22 cellular contexts compared by ENCODE assay signal in genomic region chr4:1253831-1254230, GRCh38. TPM values are rescaled to one million over a fixed set of nuclear protein-coding genes. Genes with fewer than 3 reads are reported as not detected.
A peak's percentile ranks its signal among the peaks of the same experiment; 100 is the strongest.
DNase-seq lines count a peak whose midpoint lies in the region; ATAC-seq and TF ChIP-seq lines count a peak whose summit lies in the region.
"Had no signal": no experiment of that assay in that cellular context is flagged by ENCODE, and none has a peak within 500 bp of the region (broad histone marks: within the 10 kb centered on the region; RNA-seq: fewer than 3 reads in every experiment).

No MANE protein-coding gene starts in this region.

- dilution Hi-C loops in IMR-90 (cut with HindIII; ENCODE audit: low sequenced_read_pairs, unreplicated experiment) = no loop called here

- BruUV-seq in IMR-90 (replicated peaks; lab: Mats Ljungman, UMichigan) = no TSS peak

- no peaks in the 10 kb centered on the region for H3K27me3 Mint-ChIP-seq in activated T-cell treated with anti-CD3 and anti-CD28 coated beads, Interleukin-2, amount 50 U/mL, for 24 hours
- H3K27me3 Mint-ChIP-seq in activated naive CD8-positive, alpha-beta T cell treated with anti-CD3 and anti-CD28 coated beads, Interleukin-2, amount 50 U/mL, for 24 hours = no peaks in the 10 kb centered on the region

- no peaks in the 10 kb centered on the region for H3K9me1 ChIP-seq in IMR-90 (ENCODE audit: insufficient read depth, low read length)

- H3K4me1 Mint-ChIP-seq in activated T-cell treated with anti-CD3 and anti-CD28 coated beads, Interleukin-2, amount 50 U/mL, for 24 hours (ENCODE audit: low read depth) = peaks cover 79% of the 10 kb centered on the region
- peaks cover 80% of the 10 kb centered on the region for H3K4me1 Mint-ChIP-seq in activated naive CD8-positive, alpha-beta T cell treated with anti-CD3 and anti-CD28 coated beads, Interleukin-2, amount 50 U/mL, for 24 hours

- peak overlapping the region; percentile 63 for H3K27ac Mint-ChIP-seq in activated T-cell treated with anti-CD3 and anti-CD28 coated beads, Interleukin-2, amount 50 U/mL, for 24 hours
- peak overlapping the region; percentile 16 for H3K27ac Mint-ChIP-seq in activated naive CD8-positive, alpha-beta T cell treated with anti-CD3 and anti-CD28 coated beads, Interleukin-2, amount 50 U/mL, for 24 hours

- TF ChIP-seq CTCF in IMR-90 (conservative IDR thresholded peaks at IDR 0.05; ENCODE audit: low read depth, low read length) = no peak
- TF ChIP-seq CTCF in spleen (IDR thresholded peaks at IDR 0.05 in 8 of 11, conservative IDR thresholded peaks at IDR 0.05 in 3 of 11) = no peak
- no peak for TF ChIP-seq CTCF in stomach (IDR thresholded peaks at IDR 0.05)

- DNase-seq in activated T-cell treated with anti-CD3 and anti-CD28 coated beads, Interleukin-2, amount 50 U/mL, for 24 hours = peak; percentile 36
- no peak for DNase-seq in activated T-cell treated with anti-CD3 and anti-CD28 coated beads, Interleukin-2, amount 50 U/mL, for 1 hour
- DNase-seq in IMR-90 (no peak), spleen (peak; percentile 24), stomach (no peak), islet precursor cell (no peak)
- DNase-seq in activated naive CD8-positive, alpha-beta T cell treated with anti-CD3 and anti-CD28 coated beads, Interleukin-2, amount 50 U/mL, for 24 hours = peak; percentile 1
- DNase-seq: brain microvascular endothelial cell; EL; foreskin melanocyte; Kasumi-1; mesenchymal stem cell; NCI-H1092; NCI-H187; NCI-H2171 treated with DMSO at 0.1 percent for 48 hours; NCI-H524 treated with DMSO at 0.1 percent for 48 hours; stimulated activated CD4-positive, alpha-beta T cell treated with anti-CD3 and anti-CD28 coated beads, Interleukin-1b, Interleukin-23, amount 100 ng/mL, for 48 hours had no signal

- ATAC-seq in IMR-90 (ENCODE audit: low read depth) = no peak
- ATAC-seq in activated naive CD8-positive, alpha-beta T cell treated with anti-CD3 and anti-CD28 coated beads, Interleukin-2, amount 50 U/mL, for 24 hours = no peak
- no peak for ATAC-seq in HG03139 (IDR thresholded peaks at IDR 0.05; ENCODE audit: unreplicated experiment)
- ATAC-seq: left lobe of liver had no signal

- no peak for TF ChIP-seq RAD21 in IMR-90 (IDR thresholded peaks at IDR 0.05; ENCODE audit: low read length)

- peak overlapping the region; percentile 24 for H3K4me3 Mint-ChIP-seq in activated T-cell treated with anti-CD3 and anti-CD28 coated beads, Interleukin-2, amount 50 U/mL, for 24 hours
- H3K4me3 Mint-ChIP-seq in activated naive CD8-positive, alpha-beta T cell treated with anti-CD3 and anti-CD28 coated beads, Interleukin-2, amount 50 U/mL, for 24 hours = no peak overlapping the region

- no peak overlapping the region for H3K9ac ChIP-seq in IMR-90 (ENCODE audit: low read depth, low read length)

- intact Hi-C loops in IMR-90 (cut with micrococcal nuclease) = no loop called here
- intact Hi-C loops in spleen (cut with DNase I; ENCODE audit: low total_unique reads) = loop anchor here (10.0 kb wide), 1 partner anchor 89 kb away; no protein-coding TSS in a partner anchor
- intact Hi-C loops in stomach (cut with DNase I; ENCODE audit: low total_unique reads) = loop anchor here (10.0 kb wide), 1 partner anchor 81 kb away; no protein-coding TSS in a partner anchor

- in situ Hi-C loops in IMR-90 (cut with MboI; ENCODE audit: low sequenced_read_pairs) = no loop called here

- H3K4me1 ChIP-seq in IMR-90 (ENCODE audit: control insufficient read depth, insufficient read depth, low read length) = peaks cover 3% of the 10 kb centered on the region; the same call in 1 of the 2 replicates
- peaks cover 18 to 50% (median 27%) of the 10 kb centered on the region in 6 donors for H3K4me1 ChIP-seq in spleen
- H3K4me1 ChIP-seq in stomach = peaks cover 12 to 27% (median 18%) of the 10 kb centered on the region in 4 donors

- no peak overlapping the region for H4K8ac ChIP-seq in IMR-90 (ENCODE audit: low read depth in 2 of 2, low read length in 2 of 2)

- H3K23ac ChIP-seq in IMR-90 (ENCODE audit: low read depth, low read length) = no peak overlapping the region

- H3K56ac ChIP-seq in IMR-90 (ENCODE audit: extremely low read depth, insufficient read depth, low read length) = no peak overlapping the region

- no peak overlapping the region for H2AK5ac ChIP-seq in IMR-90 (ENCODE audit: low read depth, low read length)

- peaks cover 5% of the 10 kb centered on the region for H3K9me3 Mint-ChIP-seq in activated T-cell treated with anti-CD3 and anti-CD28 coated beads, Interleukin-2, amount 50 U/mL, for 24 hours
- peaks cover 27% of the 10 kb centered on the region for H3K9me3 Mint-ChIP-seq in activated naive CD8-positive, alpha-beta T cell treated with anti-CD3 and anti-CD28 coated beads, Interleukin-2, amount 50 U/mL, for 24 hours

- 89% methylated on average over 3 of the region's 5 CpGs; no CpG with 5 or more reads in 1 of the 2 experiments for WGBS in IMR-90 (ENCODE audit: extremely low coverage in 2 of 2, insufficient read length in 1 of 2), 2 experiments
- WGBS in spleen, 5 donors = 79 to 88% (median 84%) methylated on average over 5 of the region's 5 CpGs
- WGBS in stomach, 5 donors = 85 to 96% (median 91%) methylated on average over 5 of the region's 5 CpGs

- TF ChIP-seq EP300 in stomach (IDR thresholded peaks at IDR 0.05) = no peak

- H4K20me1 ChIP-seq in IMR-90 (ENCODE audit: insufficient read depth, low read length) = no peaks in the 10 kb centered on the region

- no peak for TF ChIP-seq POLR2A in IMR-90 (IDR thresholded peaks at IDR 0.05; ENCODE audit: low read depth, low read length)
- no peak for TF ChIP-seq POLR2A in spleen (IDR thresholded peaks at IDR 0.05)
- TF ChIP-seq POLR2A in stomach (IDR thresholded peaks at IDR 0.05) = no peak

- no peak overlapping the region for H2AFZ ChIP-seq in IMR-90 (replicated peaks; ENCODE audit: low read length, poor library complexity)
- H2AFZ ChIP-seq: hepatocyte had no signal

- H3K9me3 ChIP-seq in IMR-90 (ENCODE audit: control insufficient read depth, insufficient read depth, low read length) (peaks cover 36% of the 10 kb centered on the region), spleen (peaks cover 0 to 13% (median 3%) of the 10 kb centered on the region in 8 donors), stomach (peaks cover 0 to 20% (median 0%) of the 10 kb centered on the region in 4 donors)
- H3K9me3 ChIP-seq: esophagus muscularis mucosa had no signal

- no peak overlapping the region for H2BK15ac ChIP-seq in IMR-90 (ENCODE audit: low read depth, low read length)

- H3K36me3 Mint-ChIP-seq in activated T-cell treated with anti-CD3 and anti-CD28 coated beads, Interleukin-2, amount 50 U/mL, for 24 hours (ENCODE audit: low read depth) = peaks cover 49% of the 10 kb centered on the region
- peaks cover 38% of the 10 kb centered on the region for H3K36me3 Mint-ChIP-seq in activated naive CD8-positive, alpha-beta T cell treated with anti-CD3 and anti-CD28 coated beads, Interleukin-2, amount 50 U/mL, for 24 hours (ENCODE audit: low read depth)

- POLR2A ChIA-PET in IMR-90 (lab: Charles Lee; ENCODE audit: unreplicated experiment) = no interaction called here

- no peak overlapping the region for H2BK120ac ChIP-seq in IMR-90 (ENCODE audit: low read depth, low read length)

- H3K4me2 ChIP-seq in IMR-90 (ENCODE audit: low read depth, low read length) = no peak overlapping the region
- H3K4me2 ChIP-seq: hepatocyte had no signal

- H3K36me3 ChIP-seq in IMR-90 (ENCODE audit: control insufficient read depth, insufficient read depth, low read length) (peaks cover 11% of the 10 kb centered on the region), spleen (peaks cover 0 to 15% (median 0%) of the 10 kb centered on the region in 6 donors), stomach (peaks cover 0 to 7% (median 3%) of the 10 kb centered on the region in 4 donors)
- H3K36me3 ChIP-seq: brain microvascular endothelial cell, HAP-1 had no signal

- H4K5ac ChIP-seq in IMR-90 (ENCODE audit: low read depth, low read length) = no peak overlapping the region

- H2AK9ac ChIP-seq in IMR-90 (replicated peaks; ENCODE audit: low read depth, low read length, poor library complexity) = peak overlapping the region; percentile 22

- H3K27ac ChIP-seq in IMR-90 (ENCODE audit: insufficient read depth, low read length) (no peak overlapping the region), spleen (peak overlapping the region in 6 of 8 donors; percentile 19 to 71 (median 50)), stomach (no peak overlapping the region)
- H3K27ac ChIP-seq: brain microvascular endothelial cell, esophagus muscularis mucosa, hepatocyte had no signal

- CTCF ChIA-PET in IMR-90 (lab: Yijun Ruan, JAX) = no interaction called here

- no peak overlapping the region for H3K4ac ChIP-seq in IMR-90 (ENCODE audit: low read depth, low read length)

- no peak overlapping the region for H4K91ac ChIP-seq in IMR-90 (ENCODE audit: insufficient read depth, low read depth, low read length)

- no peak overlapping the region for H2BK5ac ChIP-seq in IMR-90 (ENCODE audit: low read depth, low read length, poor library complexity, severe bottlenecking)

- no peak overlapping the region for H3K18ac ChIP-seq in IMR-90 (ENCODE audit: low read depth, low read length)

- H3K79me1 ChIP-seq in IMR-90 (ENCODE audit: low read depth in 1 of 2, low read length in 2 of 2) = peaks cover 22 to 25% of the 10 kb centered on the region in 2 experiments

- H3K27me3 ChIP-seq in IMR-90 (ENCODE audit: control insufficient read depth, insufficient read depth, low read length) (no peaks in the 10 kb centered on the region), spleen (replicated peaks in 1 of 7) (no peaks in the 10 kb centered on the region), stomach (no peaks in the 10 kb centered on the region)
- H3K27me3 ChIP-seq: brain microvascular endothelial cell, esophagus muscularis mucosa, hepatocyte had no signal

- H3K4me3 ChIP-seq in IMR-90 (ENCODE audit: insufficient read depth, low read depth, low read length) (no peak overlapping the region), spleen (no peak overlapping the region), stomach (no peak overlapping the region)
- H3K4me3 ChIP-seq: esophagus muscularis mucosa, HAP-1, hepatocyte had no signal

- H3K14ac ChIP-seq in IMR-90 (replicated peaks; ENCODE audit: low read depth, low read length) = no peak overlapping the region

- no peak overlapping the region for H2BK20ac ChIP-seq in IMR-90 (ENCODE audit: low read depth, low read length)

RNA-seq across cellular contexts. Expression of gene CTBP1, which starts 4.9 kb away (rescaled TPM):
- total RNA-seq in IMR-90 (2012; rRNA removed) = 147 TPM in 2 replicates
- 212 and 237 TPM in 2 replicates for polyA plus RNA-seq in IMR-90 (2012; rRNA removed)
- polyA plus RNA-seq in IMR-90 (2012; cell fraction: cytosol; rRNA removed) = 167 and 315 TPM in 2 replicates
- polyA plus RNA-seq in IMR-90 (2012; cell fraction: nucleus; rRNA removed; ENCODE audit: low replicate concordance) = 377 and 892 TPM in 2 replicates
- 100 to 1,000 TPM; 162 to 226 (median 196) TPM for total RNA-seq in spleen
- polyA plus RNA-seq in spleen = 100 to 1,000 TPM; 101 to 176 (median 123) TPM
- total RNA-seq in stomach = 100 to 1,000 TPM in 3 of 5 donors, 10 to 100 TPM in 2; 85.0 to 415 (median 227) TPM
- polyA plus RNA-seq in stomach = 10 to 100 TPM; 72.7 to 90.4 (median 83.5) TPM

RNA-seq across cellular contexts. Expression of gene MAEA, which starts 35.9 kb away (rescaled TPM):
- total RNA-seq in IMR-90 (2012; rRNA removed) (61.5 and 77.2 TPM in 2 replicates), spleen (100 to 1,000 TPM in 1 of 7 donors, 10 to 100 TPM in 6; 64.3 to 112 (median 85.6) TPM), stomach (100 to 1,000 TPM in 3 of 5 donors, 10 to 100 TPM in 2; 34.0 to 295 (median 103) TPM)
- polyA plus RNA-seq in IMR-90 (2012; rRNA removed) (108 and 120 TPM in 2 replicates), spleen (10 to 100 TPM; 46.6 to 76.5 (median 58.8) TPM), stomach (10 to 100 TPM; 42.3 to 48.4 (median 42.8) TPM)
- 108 and 119 TPM in 2 replicates for polyA plus RNA-seq in IMR-90 (2012; cell fraction: cytosol; rRNA removed)
- polyA plus RNA-seq in IMR-90 (2012; cell fraction: nucleus; rRNA removed; ENCODE audit: low replicate concordance) = 179 and 309 TPM in 2 replicates

Comparison
In these comparisons a context has a peak if more than half of its experiments do, and no peak if none do; other contexts are left out.
1. DNase-seq: peak in activated T-cell treated with anti-CD3 and anti-CD28 coated beads, Interleukin-2, amount 50 U/mL, for 24 hours (single experiment), activated naive CD8-positive, alpha-beta T cell treated with anti-CD3 and anti-CD28 coated beads, Interleukin-2, amount 50 U/mL, for 24 hours (single experiment) and spleen (single experiment); none in activated T-cell treated with anti-CD3 and anti-CD28 coated beads, Interleukin-2, amount 50 U/mL, for 1 hour (single experiment), IMR-90 (single experiment), stomach (single experiment) and islet precursor cell (single experiment).
2. H3K27ac ChIP-seq: peak in spleen (6 of 8); none in IMR-90 (single experiment) and stomach (0 of 5).